ENCODE assay signal across 21 cellular contexts in genomic region chr11:128153697-128154048, GRCh38.
DNase-seq lines count a peak whose midpoint lies in the region; ATAC-seq and TF ChIP-seq lines count a peak whose summit lies in the region.
"Had no signal": no experiment of that assay in that cellular context is flagged by ENCODE, and none has a peak within 500 bp of the region (broad histone marks: within the 10 kb centered on the region; RNA-seq: fewer than 3 reads in every experiment).

No MANE protein-coding gene starts in this region.

- H3K79me2 ChIP-seq in PC-3 (ENCODE audit: low read length) (no peaks in the 10 kb centered on the region), hepatocyte (no peaks in the 10 kb centered on the region)

- no peaks in the 10 kb centered on the region for H3K9me3 ChIP-seq in PC-3 (ENCODE audit: low read length)
- H3K9me3 ChIP-seq in hepatocyte (ENCODE audit: low read depth), result no peaks in the 10 kb centered on the region
- H3K9me3 ChIP-seq: HAP-1, Peyer's patch, SJCRH30 had no signal

- H3K36me3 ChIP-seq in PC-3 (ENCODE audit: low read depth, low read length), result no peaks in the 10 kb centered on the region
- no peaks in the 10 kb centered on the region for H3K36me3 ChIP-seq in hepatocyte (replicated peaks; ENCODE audit: insufficient read depth, low read depth)
- H3K36me3 ChIP-seq: HAP-1, Peyer's patch, SJCRH30 had no signal

- POLR2A ChIA-PET in PC-3 (lab: Charles Lee; ENCODE audit: unreplicated experiment), result no interaction called here

- H3K4me2 ChIP-seq in PC-3 (ENCODE audit: low read length) (peak overlapping the region; percentile 27; the same call in 1 of the 2 replicates), hepatocyte (no peak overlapping the region)

- no TSS peak for BruUV-seq in PC-3 (replicated peaks; lab: Mats Ljungman, UMichigan)

- ATAC-seq in PC-3, result no peak
- ATAC-seq in central memory CD8-positive, alpha-beta T cell (replicated peaks; ENCODE audit: extremely low read depth, poor library complexity, severe bottlenecking), result no peak
- ATAC-seq in HG03342 (IDR thresholded peaks at IDR 0.05; ENCODE audit: unreplicated experiment), result no peak
- no peak for ATAC-seq in GM21423 (IDR thresholded peaks at IDR 0.05; ENCODE audit: unreplicated experiment)

- no peaks in the 10 kb centered on the region for H3K9me2 ChIP-seq in PC-3 (replicated peaks; ENCODE audit: low read length)
- H3K9me2 ChIP-seq in hepatocyte (replicated peaks; ENCODE audit: insufficient read depth), result no peaks in the 10 kb centered on the region

- no peak for DNase-seq in PC-3
- DNase-seq in central memory CD8-positive, alpha-beta T cell (ENCODE audit: low spot score in 2 of 2), result no peak
- DNase-seq in hepatocyte (ENCODE audit: low spot score), result no peak
- DNase-seq in pulmonary artery endothelial cell (ENCODE audit: low read depth, low spot score), result peak; percentile 81
- DNase-seq in posterior cingulate gyrus, result no peak
- DNase-seq: CD4-positive, CD25-positive, alpha-beta regulatory T cell; DMS 273 treated with DMSO at 0.1 percent for 48 hours; DMS79 treated with DMSO at 0.1 percent for 48 hours; GM23248; KG1; NCI-H1092 treated with DMSO at 0.1 percent for 48 hours; NCI-H1436 treated with DMSO at 0.1 percent for 48 hours; NCI-H1930; NCI-H226; NCI-H510A treated with DMSO at 0.1 percent for 48 hours; NCI-H774; Peyer's patch; SJCRH30 had no signal

- H3F3A ChIP-seq in PC-3 (ENCODE audit: low read length, unreplicated experiment), result no peaks in the 10 kb centered on the region

- no peak overlapping the region for H3K4me3 Mint-ChIP-seq in central memory CD8-positive, alpha-beta T cell
- H3K4me3 Mint-ChIP-seq: CD4-positive, CD25-positive, alpha-beta regulatory T cell had no signal

- H3K27me3 ChIP-seq in PC-3 (ENCODE audit: low read length) (no peaks in the 10 kb centered on the region), hepatocyte (peaks cover 5% of the 10 kb centered on the region)
- H3K27me3 ChIP-seq: Peyer's patch, SJCRH30 had no signal

- H4K20me1 ChIP-seq in PC-3 (ENCODE audit: low read length) (no peaks in the 10 kb centered on the region), hepatocyte (ENCODE audit: insufficient read depth, poor library complexity, severe bottlenecking) (no peaks in the 10 kb centered on the region)

- H3K27ac ChIP-seq in PC-3 (ENCODE audit: low read length), result no peak overlapping the region
- H3K27ac ChIP-seq in hepatocyte, result no peak overlapping the region
- H3K27ac ChIP-seq: GM23248, Peyer's patch, SJCRH30 had no signal

- intact Hi-C loops in PC-3 (cut with micrococcal nuclease), result loop anchor here (10.0 kb wide), 1 partner anchor 801 kb away; no protein-coding TSS in a partner anchor
- intact Hi-C loops in posterior cingulate gyrus (cut with DNase I), result no loop called here

- no peaks in the 10 kb centered on the region for H3K9me3 Mint-ChIP-seq in central memory CD8-positive, alpha-beta T cell
- H3K9me3 Mint-ChIP-seq: CD4-positive, CD25-positive, alpha-beta regulatory T cell had no signal

- no peak for TF ChIP-seq CTCF in PC-3 (conservative IDR thresholded peaks at IDR 0.05; ENCODE audit: low read depth, low read length)
- TF ChIP-seq CTCF in hepatocyte (IDR thresholded peaks at IDR 0.05; ENCODE audit: poor library complexity), result no peak

- CTCF ChIA-PET in PC-3 (lab: Charles Lee), result no interaction called here

- no peaks in the 10 kb centered on the region for H3K27me3 Mint-ChIP-seq in central memory CD8-positive, alpha-beta T cell

- H3K9ac ChIP-seq in PC-3 (ENCODE audit: low read length), result no peak overlapping the region
- H3K9ac ChIP-seq: GM23248 had no signal

- H3K4me1 Mint-ChIP-seq in central memory CD8-positive, alpha-beta T cell, result peaks cover 1% of the 10 kb centered on the region

- H2AFZ ChIP-seq in PC-3 (ENCODE audit: low read length), result no peak overlapping the region
- H2AFZ ChIP-seq in hepatocyte, result peak overlapping the region; percentile 14
- H2AFZ ChIP-seq: GM23248 had no signal

- 69% methylated on average over 4 of the region's 4 CpGs for WGBS in hepatocyte (ENCODE audit: low lambda C conversion rate, missing lambda C conversion rate)

- H3K4me3 ChIP-seq in PC-3 (ENCODE audit: low read length) (no peak overlapping the region), hepatocyte (no peak overlapping the region)
- H3K4me3 ChIP-seq: GM23248, HAP-1, Peyer's patch, SJCRH30 had no signal

- peaks cover 2% of the 10 kb centered on the region for H3K36me3 Mint-ChIP-seq in central memory CD8-positive, alpha-beta T cell (ENCODE audit: insufficient read depth)
- H3K36me3 Mint-ChIP-seq: CD4-positive, CD25-positive, alpha-beta regulatory T cell had no signal

- peaks cover 35% of the 10 kb centered on the region for H3K4me1 ChIP-seq in PC-3 (ENCODE audit: insufficient read depth, low read length)
- no peaks in the 10 kb centered on the region for H3K4me1 ChIP-seq in hepatocyte (ENCODE audit: insufficient read depth)
- H3K4me1 ChIP-seq: HAP-1, Peyer's patch, SJCRH30 had no signal

- peak overlapping the region; percentile 33 for H3K27ac Mint-ChIP-seq in central memory CD8-positive, alpha-beta T cell (ENCODE audit: low read depth)
- H3K27ac Mint-ChIP-seq: CD4-positive, CD25-positive, alpha-beta regulatory T cell had no signal
